ENCODE assay signal across 20 cellular contexts in the genomic region with DNA sequence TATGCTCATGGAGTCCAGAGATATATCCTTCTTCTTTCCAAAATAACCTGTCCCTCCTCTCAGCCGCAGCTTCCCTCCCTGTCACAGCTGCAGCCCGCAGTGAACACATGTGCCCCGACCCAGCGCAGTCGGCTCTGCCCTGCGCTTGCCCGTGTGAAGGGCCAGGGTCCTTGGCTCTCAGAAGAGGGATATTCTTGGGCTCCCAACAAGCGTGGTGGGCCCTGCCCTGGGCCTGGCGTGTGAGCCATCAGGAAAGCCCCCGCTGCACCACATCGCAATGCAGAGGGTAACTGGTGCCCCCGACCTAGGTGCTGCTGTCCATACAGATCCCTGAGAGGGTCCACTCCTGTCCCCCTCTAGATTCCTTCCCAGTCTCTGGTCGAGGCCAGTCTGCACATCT.
"Had no signal": no experiment of that assay in that cellular context is flagged by ENCODE, and none has a peak within 500 bp of the region (broad histone marks: within the 10 kb centered on the region; RNA-seq: fewer than 3 reads in every experiment).

No MANE protein-coding gene starts in this region.

- H3K9me3 ChIP-seq: esophagus squamous epithelium, gastroesophageal sphincter, mucosa of descending colon, suprapubic skin, thyroid gland had no signal

- DNase-seq: cortex of kidney; effector memory CD8-positive, alpha-beta T cell; esophagus squamous epithelium; foreskin fibroblast; glutamatergic neuron; immature natural killer cell; left cardiac atrium; left ventricle myocardium superior; mammary epithelial cell; naive thymus-derived CD8-positive, alpha-beta T cell; stimulated activated CD4-positive, alpha-beta T cell treated with anti-CD3 and anti-CD28 coated beads, Interleukin-2, amount 100 ng/mL, for 24 hours; stimulated activated CD4-positive, alpha-beta T cell treated with anti-CD3 and anti-CD28 coated beads, Interleukin-4, amount 100 ng/mL, for 4 hours; stimulated activated naive CD4-positive, alpha-beta T cell; thyroid gland had no signal

- H3K4me3 Mint-ChIP-seq: effector memory CD8-positive, alpha-beta T cell; immature natural killer cell; naive thymus-derived CD8-positive, alpha-beta T cell; neural crest cell; type B pancreatic cell had no signal

- H3K27me3 Mint-ChIP-seq: effector memory CD8-positive, alpha-beta T cell; naive thymus-derived CD8-positive, alpha-beta T cell; type B pancreatic cell had no signal

- H3K9me3 Mint-ChIP-seq: effector memory CD8-positive, alpha-beta T cell; naive thymus-derived CD8-positive, alpha-beta T cell; neural crest cell; type B pancreatic cell had no signal

- H3K27ac ChIP-seq: esophagus squamous epithelium, gastroesophageal sphincter, suprapubic skin, thyroid gland had no signal

- H3K4me3 ChIP-seq: esophagus squamous epithelium, gastroesophageal sphincter, mucosa of descending colon, suprapubic skin, thyroid gland had no signal

- H3K27ac Mint-ChIP-seq: effector memory CD8-positive, alpha-beta T cell; immature natural killer cell had no signal

- H3K36me3 Mint-ChIP-seq: type B pancreatic cell had no signal

- H3K27me3 ChIP-seq: esophagus squamous epithelium, gastroesophageal sphincter, suprapubic skin, thyroid gland had no signal

- ATAC-seq: effector memory CD8-positive, alpha-beta T cell; gastroesophageal sphincter; left cardiac atrium; mucosa of descending colon; naive thymus-derived CD8-positive, alpha-beta T cell; sciatic nerve had no signal
